32 cellular contexts compared by ENCODE assay signal in the genomic region with DNA sequence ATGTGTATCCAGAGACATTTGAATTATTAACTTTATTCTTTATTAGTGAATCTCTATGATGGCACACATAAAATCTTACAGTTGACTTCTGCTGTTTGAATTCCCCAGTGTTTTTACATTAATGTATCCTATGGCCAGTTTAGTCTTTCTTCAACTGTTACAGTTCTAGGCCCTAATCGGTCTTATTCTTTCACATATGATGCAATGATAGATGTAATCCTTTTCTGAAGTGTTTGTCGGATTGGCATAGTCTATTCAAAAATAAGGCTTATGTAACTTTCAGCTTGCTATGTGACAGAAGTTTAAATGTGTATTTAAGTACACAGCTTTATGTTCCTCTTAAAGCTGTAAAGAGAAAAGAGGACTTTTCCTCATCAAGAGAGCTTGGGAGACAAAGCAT.
"Had no signal": no experiment of that assay in that cellular context is flagged by ENCODE, and none has a peak within 500 bp of the region (broad histone marks: within the 10 kb centered on the region; RNA-seq: fewer than 3 reads in every experiment).

No MANE protein-coding gene starts in this region.

- H3K27me3 ChIP-seq: adrenal gland, ascending aorta, breast epithelium, cardiac muscle cell, colonic mucosa had no signal

- H3K36me3 Mint-ChIP-seq: activated naive CD4-positive, alpha-beta T cell treated with anti-CD3 and anti-CD28 coated beads, Interleukin-2, amount 50 U/mL, for 72 hours had no signal

- H3K9me3 ChIP-seq: adrenal gland, ascending aorta, breast epithelium, colonic mucosa had no signal

- H3K9me3 Mint-ChIP-seq: activated CD4-positive, alpha-beta memory T cell treated with anti-CD3 and anti-CD28 coated beads, Interleukin-2, amount 10 ng/mL, durations not matched to agents 7 days and 5 days; activated CD4-positive, alpha-beta T cell treated with anti-CD3 and anti-CD28 coated beads, Interleukin-2, amount 10 ng/mL, durations not matched to agents 7 days and 5 days; activated naive CD4-positive, alpha-beta T cell treated with anti-CD3 and anti-CD28 coated beads, Interleukin-2, amount 10 ng/mL, durations not matched to agents 7 days and 5 days; activated naive CD4-positive, alpha-beta T cell treated with anti-CD3 and anti-CD28 coated beads, Interleukin-2, amount 50 U/mL, for 72 hours; activated T-cell treated with anti-CD3 and anti-CD28 coated beads, Interleukin-2, amount 50 U/mL, for 24 hours; activated T-cell treated with anti-CD3 and anti-CD28 coated beads, Interleukin-2, amount 50 U/mL, for 72 hours; brain; WTC11 had no signal

- H3K4me1 ChIP-seq: adrenal gland, ascending aorta, breast epithelium, colonic mucosa had no signal

- H3K36me3 ChIP-seq: breast epithelium, cardiac muscle cell, colonic mucosa had no signal

- ATAC-seq: activated naive CD4-positive, alpha-beta T cell treated with anti-CD3 and anti-CD28 coated beads, Interleukin-2, amount 50 U/mL, for 72 hours; activated T-cell treated with anti-CD3 and anti-CD28 coated beads, Interleukin-2, amount 50 U/mL, for 72 hours; esophagus mucosa; WTC11 had no signal

- H3K27ac ChIP-seq: adrenal gland, ascending aorta, breast epithelium, cardiac muscle cell, colonic mucosa, VCaP had no signal

- H3K27me3 Mint-ChIP-seq: activated CD4-positive, alpha-beta memory T cell treated with anti-CD3 and anti-CD28 coated beads, Interleukin-2, amount 10 ng/mL, durations not matched to agents 7 days and 5 days; activated CD4-positive, alpha-beta T cell treated with anti-CD3 and anti-CD28 coated beads, Interleukin-2, amount 10 ng/mL, durations not matched to agents 7 days and 5 days; activated naive CD4-positive, alpha-beta T cell treated with anti-CD3 and anti-CD28 coated beads, Interleukin-2, amount 10 ng/mL, durations not matched to agents 7 days and 5 days; activated T-cell treated with anti-CD3 and anti-CD28 coated beads, Interleukin-2, amount 50 U/mL, for 24 hours; brain had no signal

- DNase-seq: activated CD4-positive, alpha-beta memory T cell treated with anti-CD3 and anti-CD28 coated beads, Interleukin-2, amount 10 ng/mL, durations not matched to agents 7 days and 5 days; activated CD4-positive, alpha-beta T cell treated with anti-CD3 and anti-CD28 coated beads for 1 hour; activated CD4-positive, alpha-beta T cell treated with anti-CD3 and anti-CD28 coated beads for 4 hours; activated CD4-positive, alpha-beta T cell treated with anti-CD3 and anti-CD28 coated beads, Interleukin-2, amount 10 ng/mL, durations not matched to agents 7 days and 5 days; activated CD4-positive, alpha-beta T cell treated with anti-CD3 and anti-CD28 coated beads, Interleukin-2, amount 50 U/mL, for 4 hours; activated CD8-positive, alpha-beta memory T cell treated with anti-CD3 and anti-CD28 coated beads, Interleukin-2, amount 50 U/mL, for 48 hours; activated gamma-delta T cell; activated naive CD4-positive, alpha-beta T cell; activated naive CD4-positive, alpha-beta T cell treated with anti-CD3 and anti-CD28 coated beads, Interleukin-2, amount 10 ng/mL, durations not matched to agents 7 days and 5 days; activated T-cell treated with anti-CD3 and anti-CD28 coated beads for 4 hours; activated T-cell treated with anti-CD3 and anti-CD28 coated beads, Interleukin-2, amount 50 U/mL, for 24 hours; activated T-cell treated with anti-CD3 and anti-CD28 coated beads, Interleukin-2, amount 50 U/mL, for 72 hours; adrenal gland; amygdala; central memory CD4-positive, alpha-beta T cell; cerebellar nuclear complex; colonic mucosa; effector CD8-positive, alpha-beta T cell; foreskin fibroblast; head of caudate nucleus; T-helper 2 cell had no signal

- H3K27ac Mint-ChIP-seq: activated CD4-positive, alpha-beta memory T cell treated with anti-CD3 and anti-CD28 coated beads, Interleukin-2, amount 10 ng/mL, durations not matched to agents 7 days and 5 days; activated CD4-positive, alpha-beta T cell treated with anti-CD3 and anti-CD28 coated beads, Interleukin-2, amount 10 ng/mL, durations not matched to agents 7 days and 5 days; activated naive CD4-positive, alpha-beta T cell treated with anti-CD3 and anti-CD28 coated beads, Interleukin-2, amount 10 ng/mL, durations not matched to agents 7 days and 5 days; activated naive CD4-positive, alpha-beta T cell treated with anti-CD3 and anti-CD28 coated beads, Interleukin-2, amount 50 U/mL, for 72 hours; activated T-cell treated with anti-CD3 and anti-CD28 coated beads, Interleukin-2, amount 50 U/mL, for 24 hours; activated T-cell treated with anti-CD3 and anti-CD28 coated beads, Interleukin-2, amount 50 U/mL, for 72 hours; brain; WTC11 had no signal

- FAIRE-seq: endometrium, endothelial cell of umbilical vein, frontal cortex had no signal

- H3K4me1 Mint-ChIP-seq: activated CD4-positive, alpha-beta memory T cell treated with anti-CD3 and anti-CD28 coated beads, Interleukin-2, amount 10 ng/mL, durations not matched to agents 7 days and 5 days; activated CD4-positive, alpha-beta T cell treated with anti-CD3 and anti-CD28 coated beads, Interleukin-2, amount 10 ng/mL, durations not matched to agents 7 days and 5 days; activated naive CD4-positive, alpha-beta T cell treated with anti-CD3 and anti-CD28 coated beads, Interleukin-2, amount 10 ng/mL, durations not matched to agents 7 days and 5 days had no signal

- H3K4me3 ChIP-seq: adrenal gland, ascending aorta, breast epithelium, cardiac muscle cell, colonic mucosa had no signal

- H3K4me3 Mint-ChIP-seq: activated CD4-positive, alpha-beta memory T cell treated with anti-CD3 and anti-CD28 coated beads, Interleukin-2, amount 10 ng/mL, durations not matched to agents 7 days and 5 days; activated CD4-positive, alpha-beta T cell treated with anti-CD3 and anti-CD28 coated beads, Interleukin-2, amount 10 ng/mL, durations not matched to agents 7 days and 5 days; activated naive CD4-positive, alpha-beta T cell treated with anti-CD3 and anti-CD28 coated beads, Interleukin-2, amount 10 ng/mL, durations not matched to agents 7 days and 5 days; activated T-cell treated with anti-CD3 and anti-CD28 coated beads, Interleukin-2, amount 50 U/mL, for 24 hours; activated T-cell treated with anti-CD3 and anti-CD28 coated beads, Interleukin-2, amount 50 U/mL, for 72 hours; brain; WTC11 had no signal
